In the genomic region with DNA sequence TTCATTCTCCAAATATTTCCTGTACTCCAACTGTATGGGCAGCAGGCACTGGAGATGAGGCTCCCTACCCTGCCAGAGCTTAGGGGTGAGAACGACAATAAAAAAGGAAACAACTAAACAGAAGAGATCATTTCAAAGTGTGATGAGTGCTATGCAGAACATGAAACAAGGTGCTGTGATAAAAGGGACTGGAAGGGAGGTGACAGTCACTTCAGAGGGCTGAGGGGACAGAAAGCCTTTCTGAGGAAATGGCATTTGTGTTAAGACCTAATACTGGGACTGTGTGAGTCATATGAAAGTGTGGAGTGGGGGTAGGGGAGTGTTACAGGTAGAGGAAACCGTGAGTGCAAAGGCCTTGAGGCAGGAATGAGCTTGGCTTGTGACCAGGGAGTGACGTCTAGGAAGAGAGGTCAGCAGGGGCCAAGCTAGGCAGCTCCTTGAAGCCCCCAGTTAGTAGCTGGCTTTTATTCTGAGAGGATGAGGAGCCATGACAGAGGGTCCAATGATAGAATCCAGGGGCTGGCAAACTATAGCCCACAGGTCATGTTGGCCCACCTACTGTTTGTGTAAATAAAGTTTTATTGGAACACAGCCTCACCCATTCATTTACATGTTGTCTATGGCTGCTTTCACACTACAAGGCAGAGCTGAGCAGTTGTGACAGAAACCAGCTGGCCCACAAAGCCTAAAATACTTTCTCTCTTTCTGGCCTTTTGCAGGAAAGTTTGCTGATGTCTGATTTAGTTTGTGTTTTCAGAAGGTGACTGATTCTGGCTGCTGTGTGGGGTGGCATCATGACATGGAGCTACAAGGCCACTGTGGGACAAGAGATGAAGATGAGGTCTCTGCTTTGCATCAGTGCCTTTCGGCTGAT, we compare ENCODE assay signal across 1 cellular context.
TF ChIP-seq lines count a peak whose summit lies in the region.

No MANE protein-coding gene starts in this region.

TF ChIP-seq in K562, 482 proteins besides CTCF, POLR2A, EP300 and RAD21 (continued from another document):
- TF ChIP-seq, protein P1, sequence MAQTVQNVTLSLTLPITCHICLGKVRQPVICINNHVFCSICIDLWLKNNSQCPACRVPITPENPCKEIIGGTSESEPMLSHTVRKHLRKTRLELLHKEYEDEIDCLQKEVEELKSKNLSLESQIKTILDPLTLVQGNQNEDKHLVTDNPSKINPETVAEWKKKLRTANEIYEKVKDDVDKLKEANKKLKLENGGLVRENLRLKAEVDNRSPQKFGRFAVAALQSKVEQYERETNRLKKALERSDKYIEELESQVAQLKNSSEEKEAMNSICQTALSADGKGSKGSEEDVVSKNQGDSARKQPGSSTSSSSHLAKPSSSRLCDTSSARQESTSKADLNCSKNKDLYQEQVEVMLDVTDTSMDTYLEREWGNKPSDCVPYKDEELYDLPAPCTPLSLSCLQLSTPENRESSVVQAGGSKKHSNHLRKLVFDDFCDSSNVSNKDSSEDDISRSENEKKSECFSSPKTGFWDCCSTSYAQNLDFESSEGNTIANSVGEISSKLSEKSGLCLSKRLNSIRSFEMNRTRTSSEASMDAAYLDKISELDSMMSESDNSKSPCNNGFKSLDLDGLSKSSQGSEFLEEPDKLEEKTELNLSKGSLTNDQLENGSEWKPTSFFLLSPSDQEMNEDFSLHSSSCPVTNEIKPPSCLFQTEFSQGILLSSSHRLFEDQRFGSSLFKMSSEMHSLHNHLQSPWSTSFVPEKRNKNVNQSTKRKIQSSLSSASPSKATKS (CRISPR knock-in tag; IDR thresholded peaks at IDR 0.05): no peak
- TF ChIP-seq, protein P2, sequence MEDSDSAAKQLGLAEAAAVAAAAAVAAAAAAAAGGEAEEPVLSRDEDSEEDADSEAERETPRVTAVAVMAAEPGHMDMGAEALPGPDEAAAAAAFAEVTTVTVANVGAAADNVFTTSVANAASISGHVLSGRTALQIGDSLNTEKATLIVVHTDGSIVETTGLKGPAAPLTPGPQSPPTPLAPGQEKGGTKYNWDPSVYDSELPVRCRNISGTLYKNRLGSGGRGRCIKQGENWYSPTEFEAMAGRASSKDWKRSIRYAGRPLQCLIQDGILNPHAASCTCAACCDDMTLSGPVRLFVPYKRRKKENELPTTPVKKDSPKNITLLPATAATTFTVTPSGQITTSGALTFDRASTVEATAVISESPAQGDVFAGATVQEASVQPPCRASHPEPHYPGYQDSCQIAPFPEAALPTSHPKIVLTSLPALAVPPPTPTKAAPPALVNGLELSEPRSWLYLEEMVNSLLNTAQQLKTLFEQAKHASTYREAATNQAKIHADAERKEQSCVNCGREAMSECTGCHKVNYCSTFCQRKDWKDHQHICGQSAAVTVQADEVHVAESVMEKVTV (CRISPR knock-in tag; IDR thresholded peaks at IDR 0.05): no peak
- TF ChIP-seq ZNF316 (IDR thresholded peaks at IDR 0.05) (no peak), ZNF263 (CRISPR knock-in tag; IDR thresholded peaks at IDR 0.05; ENCODE audit: borderline replicate concordance) (no peak; the same call in 1 of the 2 replicates), TCF7L2 (IDR thresholded peaks at IDR 0.05; ENCODE audit: low read depth, low read length) (no peak), ZZZ3 (IDR thresholded peaks at IDR 0.05) (no peak), COPS2 (conservative IDR thresholded peaks at IDR 0.05) (no peak), ELF2 (CRISPR knock-in tag; IDR thresholded peaks at IDR 0.05) (no peak), STAT5B (CRISPR knock-in tag; IDR thresholded peaks at IDR 0.05) (no peak), SMARCA5 (IDR thresholded peaks at IDR 0.05) (no peak), ZNF384 (IDR thresholded peaks at IDR 0.05; ENCODE audit: low read depth, low read length) (no peak), SAFB (IDR thresholded peaks at IDR 0.05; ENCODE audit: borderline replicate concordance, low read depth, low read length) (no peak), ESRRB (CRISPR knock-in tag; IDR thresholded peaks at IDR 0.05; ENCODE audit: borderline replicate concordance) (no peak), NFATC3 (IDR thresholded peaks at IDR 0.05) (no peak), ZNF175 (CRISPR knock-in tag; IDR thresholded peaks at IDR 0.05; ENCODE audit: low read depth) (0 out of 2 replicates have a peak, but pooled peaks have one; percentile 6), BRCA1 (IDR thresholded peaks at IDR 0.05) (no peak), BRCA1 (CRISPR knock-in tag; IDR thresholded peaks at IDR 0.05) (no peak), RFX1 (IDR thresholded peaks at IDR 0.05) (no peak), SPI1 (IDR thresholded peaks at IDR 0.05; ENCODE audit: borderline replicate concordance, low read depth, low read length) (no peak), MAFK (IDR thresholded peaks at IDR 0.05; ENCODE audit: low read length) (no peak), CEBPB (tag; IDR thresholded peaks at IDR 0.05) (no peak)
- TF ChIP-seq, protein P3, sequence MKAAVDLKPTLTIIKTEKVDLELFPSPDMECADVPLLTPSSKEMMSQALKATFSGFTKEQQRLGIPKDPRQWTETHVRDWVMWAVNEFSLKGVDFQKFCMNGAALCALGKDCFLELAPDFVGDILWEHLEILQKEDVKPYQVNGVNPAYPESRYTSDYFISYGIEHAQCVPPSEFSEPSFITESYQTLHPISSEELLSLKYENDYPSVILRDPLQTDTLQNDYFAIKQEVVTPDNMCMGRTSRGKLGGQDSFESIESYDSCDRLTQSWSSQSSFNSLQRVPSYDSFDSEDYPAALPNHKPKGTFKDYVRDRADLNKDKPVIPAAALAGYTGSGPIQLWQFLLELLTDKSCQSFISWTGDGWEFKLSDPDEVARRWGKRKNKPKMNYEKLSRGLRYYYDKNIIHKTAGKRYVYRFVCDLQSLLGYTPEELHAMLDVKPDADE (conservative IDR thresholded peaks at IDR 0.05; ENCODE audit: control insufficient read depth, low read depth, low read length): no peak
- TF ChIP-seq, protein P4, sequence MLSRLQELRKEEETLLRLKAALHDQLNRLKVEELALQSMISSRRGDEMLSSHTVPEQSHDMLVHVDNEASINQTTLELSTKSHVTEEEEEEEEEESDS (CRISPR knock-in tag; IDR thresholded peaks at IDR 0.05): no peak
- TF ChIP-seq, protein P5, sequence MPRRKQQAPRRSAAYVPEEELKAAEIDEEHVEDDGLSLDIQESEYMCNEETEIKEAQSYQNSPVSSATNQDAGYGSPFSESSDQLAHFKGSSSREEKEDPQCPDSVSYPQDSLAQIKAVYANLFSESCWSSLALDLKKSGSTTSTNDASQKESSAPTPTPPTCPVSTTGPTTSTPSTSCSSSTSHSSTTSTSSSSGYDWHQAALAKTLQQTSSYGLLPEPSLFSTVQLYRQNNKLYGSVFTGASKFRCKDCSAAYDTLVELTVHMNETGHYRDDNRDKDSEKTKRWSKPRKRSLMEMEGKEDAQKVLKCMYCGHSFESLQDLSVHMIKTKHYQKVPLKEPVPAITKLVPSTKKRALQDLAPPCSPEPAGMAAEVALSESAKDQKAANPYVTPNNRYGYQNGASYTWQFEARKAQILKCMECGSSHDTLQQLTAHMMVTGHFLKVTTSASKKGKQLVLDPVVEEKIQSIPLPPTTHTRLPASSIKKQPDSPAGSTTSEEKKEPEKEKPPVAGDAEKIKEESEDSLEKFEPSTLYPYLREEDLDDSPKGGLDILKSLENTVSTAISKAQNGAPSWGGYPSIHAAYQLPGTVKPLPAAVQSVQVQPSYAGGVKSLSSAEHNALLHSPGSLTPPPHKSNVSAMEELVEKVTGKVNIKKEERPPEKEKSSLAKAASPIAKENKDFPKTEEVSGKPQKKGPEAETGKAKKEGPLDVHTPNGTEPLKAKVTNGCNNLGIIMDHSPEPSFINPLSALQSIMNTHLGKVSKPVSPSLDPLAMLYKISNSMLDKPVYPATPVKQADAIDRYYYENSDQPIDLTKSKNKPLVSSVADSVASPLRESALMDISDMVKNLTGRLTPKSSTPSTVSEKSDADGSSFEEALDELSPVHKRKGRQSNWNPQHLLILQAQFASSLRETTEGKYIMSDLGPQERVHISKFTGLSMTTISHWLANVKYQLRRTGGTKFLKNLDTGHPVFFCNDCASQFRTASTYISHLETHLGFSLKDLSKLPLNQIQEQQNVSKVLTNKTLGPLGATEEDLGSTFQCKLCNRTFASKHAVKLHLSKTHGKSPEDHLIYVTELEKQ (CRISPR knock-in tag; IDR thresholded peaks at IDR 0.05): peak; percentile 3; the same call in 1 of the 2 replicates
TF ChIP-seq in K562: peak in this region for 36.
